8 cellular contexts compared by ENCODE assay signal in genomic region chr11:14974723-14975587, GRCh38. TPM values are rescaled to one million over a fixed set of nuclear protein-coding genes. Genes with fewer than 3 reads are reported as not detected.
DNase-seq lines count a peak whose midpoint lies in the region; ATAC-seq and TF ChIP-seq lines count a peak whose summit lies in the region.

No MANE protein-coding gene starts in this region.

- H3K4me3 Mint-ChIP-seq in activated T-helper 17 cell treated with anti-CD3 and anti-CD28 coated beads, Interleukin-2, amount 50 U/mL, for 72 hours, result peak overlapping the region; percentile 67

- H4K20me1 ChIP-seq in OCI-LY3 (ENCODE audit: insufficient read depth, low read length), result no peaks in the 10 kb centered on the region

- H3K4me1 Mint-ChIP-seq in activated T-helper 17 cell treated with anti-CD3 and anti-CD28 coated beads, Interleukin-2, amount 50 U/mL, for 72 hours, result peaks cover 13% of the 10 kb centered on the region

- H2AFZ ChIP-seq in OCI-LY3 (ENCODE audit: low read depth, low read length), result no peak overlapping the region

- H3K36me3 ChIP-seq in OCI-LY3 (replicated peaks; ENCODE audit: low read depth, low read length), result no peaks in the 10 kb centered on the region

- no peak overlapping the region for H3K4me3 ChIP-seq in OCI-LY3 (ENCODE audit: low read length)
- no peak overlapping the region for H3K4me3 ChIP-seq in retinal pigment epithelial cell (ENCODE audit: low read length)

- no peaks in the 10 kb centered on the region for H3K9me3 ChIP-seq in OCI-LY3 (ENCODE audit: insufficient read depth, low read length)

- H3K27ac ChIP-seq in OCI-LY3 (ENCODE audit: low read length), result no peak overlapping the region

- peak; percentile 63 for ATAC-seq in GM21723 (IDR thresholded peaks at IDR 0.05; ENCODE audit: unreplicated experiment)
- ATAC-seq in activated T-helper 17 cell treated with anti-CD3 and anti-CD28 coated beads, Interleukin-2, amount 50 U/mL, for 72 hours (replicated peaks), result peak; percentile 73

- no peaks in the 10 kb centered on the region for H3K4me1 ChIP-seq in OCI-LY3 (ENCODE audit: low read length)

- H3K9ac ChIP-seq in OCI-LY3 (ENCODE audit: low read length), result no peak overlapping the region

- no peak overlapping the region for H3K27ac Mint-ChIP-seq in activated T-helper 17 cell treated with anti-CD3 and anti-CD28 coated beads, Interleukin-2, amount 50 U/mL, for 72 hours

- peaks cover 49% of the 10 kb centered on the region for H3K27me3 Mint-ChIP-seq in activated T-helper 17 cell treated with anti-CD3 and anti-CD28 coated beads, Interleukin-2, amount 50 U/mL, for 72 hours

- no peak overlapping the region for H3K4me2 ChIP-seq in OCI-LY3 (ENCODE audit: low read length)

- TF ChIP-seq CTCF in OCI-LY3 (IDR thresholded peaks at IDR 0.05; ENCODE audit: low read depth, low read length) (peak; percentile 27; the same call in 1 of the 2 replicates), retinal pigment epithelial cell (conservative IDR thresholded peaks at IDR 0.05; ENCODE audit: low read depth, low read length) (peak; percentile 87)

- peak; percentile 26 for DNase-seq in CD1c-positive myeloid dendritic cell (ENCODE audit: extremely low spot score)
- peak; percentile 6 for DNase-seq in glomerular visceral epithelial cell (ENCODE audit: extremely low spot score)
- DNase-seq in retinal pigment epithelial cell (ENCODE audit: low read depth), result no peak
- no peak for DNase-seq in NCI-H2107 treated with DMSO at 0.1 percent for 48 hours (lab: John Stamatoyannopoulos, UW; ENCODE audit: unreplicated experiment)
- no peak for DNase-seq in AG08396 (ENCODE audit: low spot score)

- H3K9me3 Mint-ChIP-seq in activated T-helper 17 cell treated with anti-CD3 and anti-CD28 coated beads, Interleukin-2, amount 50 U/mL, for 72 hours, result no peaks in the 10 kb centered on the region

- H3K27me3 ChIP-seq in OCI-LY3 (ENCODE audit: low read depth, low read length), result no peaks in the 10 kb centered on the region

- H3K36me3 Mint-ChIP-seq in activated T-helper 17 cell treated with anti-CD3 and anti-CD28 coated beads, Interleukin-2, amount 50 U/mL, for 72 hours (ENCODE audit: low read depth), result no peaks in the 10 kb centered on the region

- H3K79me2 ChIP-seq in OCI-LY3 (ENCODE audit: low read length), result no peaks in the 10 kb centered on the region

RNA-seq across cellular contexts. Expression of gene CALCA, which starts 2.8 kb away (rescaled TPM):
- not detected for total RNA-seq in activated T-helper 17 cell treated with anti-CD3 and anti-CD28 coated beads, Interleukin-2, amount 50 U/mL, for 72 hours

Comparison
In these comparisons a context has a peak if more than half of its experiments do, and no peak if none do; other contexts are left out.
1. DNase-seq: peak in CD1c-positive myeloid dendritic cell (single experiment) and glomerular visceral epithelial cell (single experiment); none in retinal pigment epithelial cell (single experiment), NCI-H2107 treated with DMSO at 0.1 percent for 48 hours (single experiment) and AG08396 (single experiment).